Comparison of ENCODE assay signal across 12 cellular contexts in the genomic region with DNA sequence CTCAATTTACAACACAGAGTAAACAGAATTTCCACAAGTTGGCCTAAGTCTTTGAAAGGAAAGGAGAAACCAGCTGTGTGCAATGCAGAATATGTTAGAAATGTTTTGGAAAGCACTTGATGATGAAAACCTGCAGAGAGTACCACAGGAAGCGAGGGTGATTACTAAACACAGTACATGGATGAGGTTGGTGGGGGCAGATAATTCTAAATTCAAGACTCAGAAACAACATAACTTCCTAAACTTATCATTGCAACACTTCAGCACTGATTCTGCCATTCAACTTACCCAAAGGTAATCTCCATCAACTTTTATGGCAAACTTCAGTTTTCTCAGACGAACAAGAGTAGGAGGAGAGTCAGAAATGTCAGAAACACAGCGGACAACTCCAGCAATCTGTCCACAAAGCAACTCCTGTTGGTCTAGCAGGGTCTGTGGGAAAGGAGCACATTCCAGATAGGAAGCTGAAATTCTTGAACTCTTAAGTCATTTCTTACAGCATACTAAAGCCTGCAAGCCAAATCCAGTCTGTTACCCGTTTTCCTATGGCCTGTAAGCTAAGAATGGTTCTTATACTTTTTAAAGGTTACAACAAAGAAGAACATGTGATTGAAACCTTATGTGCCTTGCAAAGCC. TPM values are rescaled to one million over a fixed set of nuclear protein-coding genes. Genes with fewer than 3 reads are reported as not detected.
DNase-seq lines count a peak whose midpoint lies in the region; ATAC-seq and TF ChIP-seq lines count a peak whose summit lies in the region.
"Had no signal": no experiment of that assay in that cellular context is flagged by ENCODE, and none has a peak within 500 bp of the region (broad histone marks: within the 10 kb centered on the region; RNA-seq: fewer than 3 reads in every experiment).

No MANE protein-coding gene starts in this region.

- no peaks in the 10 kb centered on the region for H3K27me3 ChIP-seq in DND-41 (ENCODE audit: insufficient read depth, low read length, poor library complexity)
- H3K27me3 ChIP-seq: adrenal gland had no signal

- H3K36me3 Mint-ChIP-seq in IgD-negative memory B cell (peaks cover 10% of the 10 kb centered on the region), mesothelial cell of epicardium (peaks cover 16% of the 10 kb centered on the region)

- H2AFZ ChIP-seq in DND-41 (ENCODE audit: low read depth, low read length): no peak overlapping the region

- peaks cover 59% of the 10 kb centered on the region for H3K4me1 ChIP-seq in DND-41 (ENCODE audit: insufficient read depth, low read length)

- H3K4me1 Mint-ChIP-seq in IgD-negative memory B cell: peaks cover 28 to 41% (median 32%) of the 10 kb centered on the region in 3 donors
- H3K4me1 Mint-ChIP-seq in mesothelial cell of epicardium: peaks cover 36% of the 10 kb centered on the region

- TF ChIP-seq CTCF in DND-41 (IDR thresholded peaks at IDR 0.05; ENCODE audit: borderline replicate concordance, extremely low read depth, low read length, poor library complexity, severe bottlenecking) (no peak), mesothelial cell of epicardium (IDR thresholded peaks at IDR 0.05; ENCODE audit: unreplicated experiment) (no peak)

- H3K9me3 Mint-ChIP-seq in IgD-negative memory B cell: no peaks in the 10 kb centered on the region
- no peaks in the 10 kb centered on the region for H3K9me3 Mint-ChIP-seq in mesothelial cell of epicardium
- H3K9me3 Mint-ChIP-seq: nephron had no signal

- peak overlapping the region in 2 of 3 donors; percentile 44 to 65 for H3K27ac Mint-ChIP-seq in IgD-negative memory B cell
- H3K27ac Mint-ChIP-seq in mesothelial cell of epicardium: peak overlapping the region; percentile 44

- peaks cover 82% of the 10 kb centered on the region for H3K79me2 ChIP-seq in DND-41 (ENCODE audit: insufficient read depth, low read length)

- ATAC-seq in DND-41 (ENCODE audit: insufficient read depth, low read depth) (no peak), HG02885 (IDR thresholded peaks at IDR 0.05; ENCODE audit: poor library complexity, unreplicated experiment) (no peak), HG03457 (IDR thresholded peaks at IDR 0.05; ENCODE audit: unreplicated experiment) (no peak)
- ATAC-seq: T-helper 17 cell had no signal

- H3K9ac ChIP-seq in DND-41 (ENCODE audit: low read depth, low read length): no peak overlapping the region

- H3K27me3 Mint-ChIP-seq in IgD-negative memory B cell (no peaks in the 10 kb centered on the region), mesothelial cell of epicardium (ENCODE audit: low read depth) (no peaks in the 10 kb centered on the region)
- H3K27me3 Mint-ChIP-seq: T-helper 17 cell had no signal

- H3K27ac ChIP-seq in DND-41 (ENCODE audit: low read length): peak overlapping the region; percentile 41; the same call in 1 of the 2 replicates
- H3K27ac ChIP-seq: adrenal gland had no signal

- no peak for DNase-seq in DND-41
- DNase-seq in amniotic epithelial cell (ENCODE audit: low read depth): peak; percentile 92
- no peak for DNase-seq in mesothelial cell of epicardium (ENCODE audit: low spot score in 2 of 2, unreplicated experiment in 2 of 2)
- no peak for DNase-seq in NCI-H1105 treated with DMSO at 0.1 percent for 48 hours (lab: John Stamatoyannopoulos, UW)
- DNase-seq: adrenal gland; NCI-H1436 treated with DMSO at 0.1 percent for 48 hours; stimulated activated CD8-positive, alpha-beta memory T cell treated with anti-CD3 and anti-CD28 coated beads, Interleukin-4, amount 100 ng/mL, for 48 hours; T-helper 17 cell had no signal

- no peaks in the 10 kb centered on the region for H3K9me3 ChIP-seq in DND-41 (ENCODE audit: insufficient read depth, low read length, severe bottlenecking)
- H3K9me3 ChIP-seq: adrenal gland had no signal

- H3K4me2 ChIP-seq in DND-41 (ENCODE audit: insufficient read depth, low read length): peak overlapping the region; percentile 90; the same call in 1 of the 2 replicates

- H3K4me3 ChIP-seq in DND-41 (ENCODE audit: low read depth in 1 of 2, low read length in 2 of 2): no peak overlapping the region
- H3K4me3 ChIP-seq: adrenal gland had no signal

- H3K4me3 Mint-ChIP-seq in IgD-negative memory B cell (peak overlapping the region in 1 of 4 donors; percentile 18), mesothelial cell of epicardium (no peak overlapping the region)

- no peaks in the 10 kb centered on the region for H4K20me1 ChIP-seq in DND-41 (ENCODE audit: insufficient read depth, low read length)

- peaks cover 76% of the 10 kb centered on the region for H3K36me3 ChIP-seq in DND-41 (ENCODE audit: insufficient read depth, low read length)

RNA-seq across cellular contexts. Expression of gene HPS4, which starts 6.8 kb away (rescaled TPM):
- 19.8 TPM for polyA plus RNA-seq in IgD-negative memory B cell
- 54.1 to 55.9 TPM (median 55.6 TPM) in 3 replicates for total RNA-seq in mesothelial cell of epicardium

RNA-seq across cellular contexts. Expression of gene SRRD, which starts 6.9 kb away (rescaled TPM):
- 23.1 TPM for polyA plus RNA-seq in IgD-negative memory B cell
- 23.5 to 25.2 TPM (median 24.1 TPM) in 3 replicates for total RNA-seq in mesothelial cell of epicardium

RNA-seq across cellular contexts. Expression of gene TFIP11, which starts 35.5 kb away (rescaled TPM):
- polyA plus RNA-seq in IgD-negative memory B cell: 32.3 TPM
- total RNA-seq in mesothelial cell of epicardium: 36.4 to 39.3 TPM (median 37.9 TPM) in 3 replicates

RNA-seq across cellular contexts. Expression of gene ASPHD2, which starts 47.8 kb away (rescaled TPM):
- 5.7 TPM for polyA plus RNA-seq in IgD-negative memory B cell
- total RNA-seq in mesothelial cell of epicardium: 1.9 to 2.6 TPM (median 2.5 TPM) in 3 replicates
